8 cellular contexts compared by ENCODE assay signal in the genomic region with DNA sequence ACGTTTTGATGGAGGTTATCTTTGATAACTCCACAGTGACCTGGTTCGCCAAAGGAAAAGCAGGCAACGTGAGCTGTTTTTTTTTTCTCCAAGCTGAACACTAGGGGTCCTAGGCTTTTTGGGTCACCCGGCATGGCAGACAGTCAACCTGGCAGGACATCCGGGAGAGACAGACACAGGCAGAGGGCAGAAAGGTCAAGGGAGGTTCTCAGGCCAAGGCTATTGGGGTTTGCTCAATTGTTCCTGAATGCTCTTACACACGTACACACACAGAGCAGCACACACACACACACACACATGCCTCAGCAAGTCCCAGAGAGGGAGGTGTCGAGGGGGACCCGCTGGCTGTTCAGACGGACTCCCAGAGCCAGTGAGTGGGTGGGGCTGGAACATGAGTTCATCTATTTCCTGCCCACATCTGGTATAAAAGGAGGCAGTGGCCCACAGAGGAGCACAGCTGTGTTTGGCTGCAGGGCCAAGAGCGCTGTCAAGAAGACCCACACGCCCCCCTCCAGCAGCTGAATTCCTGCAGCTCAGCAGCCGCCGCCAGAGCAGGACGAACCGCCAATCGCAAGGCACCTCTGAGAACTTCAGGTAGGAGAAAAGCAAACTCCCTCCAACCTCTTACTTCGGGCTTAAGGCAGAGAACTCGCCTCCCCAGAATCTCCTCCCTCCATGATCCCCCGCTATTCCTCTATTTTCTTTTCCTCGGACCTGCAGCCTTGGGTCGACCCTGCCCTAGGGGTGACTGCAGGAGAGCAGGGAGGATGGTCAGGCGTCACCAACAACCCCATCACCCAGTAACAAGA. TPM values are rescaled to one million over a fixed set of nuclear protein-coding genes. Genes with fewer than 3 reads are reported as not detected.
A peak's percentile ranks its signal among the peaks of the same experiment; 100 is the strongest.
DNase-seq lines count a peak whose midpoint lies in the region; ATAC-seq, FAIRE-seq and TF ChIP-seq lines count a peak whose summit lies in the region.

A gene (plus strand): TSS at position 454 of the 809 bp plus-strand sequence. CDS start 1,290 bp downstream, outside the sequence.

- TF ChIP-seq EP300 in SK-N-SH (IDR thresholded peaks at IDR 0.05; ENCODE audit: borderline replicate concordance in 1 of 2, low read depth in 1 of 2, low read length in 1 of 2), result peak in 1 of 2 experiments; percentile 55; a peak in 1 of 4 replicates

- CTCF ChIA-PET in SK-N-SH (lab: Yijun Ruan, JAX), result interaction anchor here (1.5 to 4.0 kb wide), 7 partner anchors 11 to 115 kb away, joined by 3 to 34 read pairs (median 10); no protein-coding TSS in a partner anchor

- H3K27ac ChIP-seq in SK-N-SH (ENCODE audit: low read depth in 2 of 2, low read length in 1 of 2) (peak within 1 kb of the TSS; percentile 61 to 98), hepatocyte (peak within 1 kb of the TSS; percentile 86)

- H3K4me2 ChIP-seq in SK-N-SH (peak within 1 kb of the TSS; percentile 96), hepatocyte (peak within 1 kb of the TSS; percentile 73)

- H3K36me3 ChIP-seq in SK-N-SH (replicated peaks in 1 of 2; ENCODE audit: control insufficient read depth in 1 of 2, insufficient read depth in 2 of 2, low read length in 1 of 2), result peaks cover 4 to 47% of the 10 kb centered on the region in 2 experiments
- H3K36me3 ChIP-seq in hepatocyte (replicated peaks; ENCODE audit: insufficient read depth, low read depth), result no peaks in the 10 kb centered on the region

- H3K9me2 ChIP-seq in SK-N-SH (no peaks in the 10 kb centered on the region), hepatocyte (replicated peaks; ENCODE audit: insufficient read depth) (no peaks in the 10 kb centered on the region)

- intact Hi-C loops in sciatic nerve (cut with DNase I), result no loop called here

- peaks cover 82% of the 10 kb centered on the region for H3K79me2 ChIP-seq in SK-N-SH (ENCODE audit: insufficient read depth)
- no peaks in the 10 kb centered on the region for H3K79me2 ChIP-seq in hepatocyte

- H3K9ac ChIP-seq in SK-N-SH, result peak within 1 kb of the TSS; percentile 95

- H3K9me3 ChIP-seq in SK-N-SH (no peaks in the 10 kb centered on the region), hepatocyte (ENCODE audit: low read depth) (no peaks in the 10 kb centered on the region)

- H2AFZ ChIP-seq in SK-N-SH (ENCODE audit: low read depth), result peak within 1 kb of the TSS; percentile 5; the same call in 1 of the 2 replicates
- no peak within 1 kb of the TSS for H2AFZ ChIP-seq in hepatocyte

- no peak; the same call in 1 of the 2 replicates for TF ChIP-seq RAD21 in SK-N-SH (IDR thresholded peaks at IDR 0.05; ENCODE audit: low read length)

- peak; percentile 78 for DNase-seq in 8988T
- peak; percentile 62 for DNase-seq in GM12892 (ENCODE audit: insufficient read length)
- peak; percentile 83 for DNase-seq in SK-N-SH
- DNase-seq in astrocyte of the cerebellum (ENCODE audit: low read depth), result peak; percentile 96
- DNase-seq in hepatocyte (ENCODE audit: low spot score), result peak; percentile 94
- peak; percentile 84 for DNase-seq in sciatic nerve (ENCODE audit: low spot score)

- ATAC-seq in HG03159 (IDR thresholded peaks at IDR 0.05; ENCODE audit: unreplicated experiment) (peak; percentile 69), sciatic nerve (peak; percentile 93), GM18870 (IDR thresholded peaks at IDR 0.05; ENCODE audit: unreplicated experiment) (no peak)

- peaks cover 48% of the 10 kb centered on the region for H4K20me1 ChIP-seq in SK-N-SH (ENCODE audit: insufficient read depth)
- H4K20me1 ChIP-seq in hepatocyte (ENCODE audit: insufficient read depth, poor library complexity, severe bottlenecking), result no peaks in the 10 kb centered on the region

- H3K4me3 ChIP-seq in SK-N-SH (ENCODE audit: low read depth in 2 of 2, low read length in 1 of 2) (peak within 1 kb of the TSS; percentile 46 to 85; a peak in 3 of 4 replicates), astrocyte of the cerebellum (ENCODE audit: low read depth, low read length) (peak within 1 kb of the TSS; percentile 61), hepatocyte (no peak within 1 kb of the TSS)

- FAIRE-seq in GM12892 (lab: Jason Lieb, UNC), result peak; percentile 40

- peak; percentile 60 for TF ChIP-seq CTCF in SK-N-SH (IDR thresholded peaks at IDR 0.05)
- TF ChIP-seq CTCF in astrocyte of the cerebellum (IDR thresholded peaks at IDR 0.05; ENCODE audit: low read depth, low read length, missing control alignments), result no peak
- TF ChIP-seq CTCF in hepatocyte (IDR thresholded peaks at IDR 0.05; ENCODE audit: poor library complexity), result peak; percentile 13

- in situ Hi-C loops in astrocyte of the cerebellum (cut with HindIII; ENCODE audit: low sequenced_read_pairs), result no loop called here

- POLR2A ChIA-PET in SK-N-SH (lab: Yijun Ruan, JAX), result interaction anchor here (0.7 kb wide), 1 partner anchor 434 kb away, joined by 3 read pairs; no protein-coding TSS in a partner anchor

- no peaks in the 10 kb centered on the region for H3K27me3 ChIP-seq in SK-N-SH (ENCODE audit: insufficient read depth)
- H3K27me3 ChIP-seq in hepatocyte, result no peaks in the 10 kb centered on the region

- H3K4me1 ChIP-seq in SK-N-SH (ENCODE audit: control insufficient read depth in 1 of 2, insufficient read depth in 2 of 2, low read depth in 1 of 2, low read length in 1 of 2) (peaks cover 14 to 39% of the 10 kb centered on the region in 2 experiments; a peak in 3 of 4 replicates), hepatocyte (ENCODE audit: insufficient read depth) (peaks cover 32% of the 10 kb centered on the region)

- WGBS in SK-N-SH (ENCODE audit: low lambda C conversion rate), result 5% methylated on average over 22 of the region's 22 CpGs
- 8% methylated on average over 22 of the region's 22 CpGs for WGBS in hepatocyte (ENCODE audit: low lambda C conversion rate, missing lambda C conversion rate)

- peak; percentile 50; the same call in 1 of the 2 replicates for TF ChIP-seq POLR2A in GM12892 (IDR thresholded peaks at IDR 0.05; ENCODE audit: low read depth, low read length)

- H3F3A ChIP-seq in SK-N-SH (replicated peaks; ENCODE audit: insufficient read depth), result peaks cover 84% of the 10 kb centered on the region

TF ChIP-seq in SK-N-SH, 30 proteins besides CTCF, POLR2A, EP300 and RAD21 (continues in another document):
- TF ChIP-seq TAF1 (IDR thresholded peaks at IDR 0.05; ENCODE audit: borderline replicate concordance, low read depth, low read length), result peak; percentile 97
- peak; percentile 44 for TF ChIP-seq CHD2 (IDR thresholded peaks at IDR 0.05; ENCODE audit: low read length, partially characterized antibody)
- TF ChIP-seq JUND (IDR thresholded peaks at IDR 0.05), result peak; percentile 62; the same call in 1 of the 2 replicates
- no peak for TF ChIP-seq GATA2 (CRISPR knock-in tag; IDR thresholded peaks at IDR 0.05)
- TF ChIP-seq FOXJ3 (CRISPR knock-in tag; IDR thresholded peaks at IDR 0.05), result no peak
- TF ChIP-seq TEAD4 (IDR thresholded peaks at IDR 0.05; ENCODE audit: borderline replicate concordance, insufficient read depth), result no peak; the same call in 1 of the 2 replicates
- TF ChIP-seq NRF1 (IDR thresholded peaks at IDR 0.05; ENCODE audit: low read depth, low read length), result no peak
- TF ChIP-seq GABPA (IDR thresholded peaks at IDR 0.05; ENCODE audit: low read depth), result peak; percentile 52
- no peak for TF ChIP-seq RFX5 (IDR thresholded peaks at IDR 0.05; ENCODE audit: low read length)
- TF ChIP-seq FOSL2 (IDR thresholded peaks at IDR 0.05; ENCODE audit: borderline replicate concordance, low read depth), result peak; percentile 61; the same call in 1 of the 2 replicates
- TF ChIP-seq, protein P1, sequence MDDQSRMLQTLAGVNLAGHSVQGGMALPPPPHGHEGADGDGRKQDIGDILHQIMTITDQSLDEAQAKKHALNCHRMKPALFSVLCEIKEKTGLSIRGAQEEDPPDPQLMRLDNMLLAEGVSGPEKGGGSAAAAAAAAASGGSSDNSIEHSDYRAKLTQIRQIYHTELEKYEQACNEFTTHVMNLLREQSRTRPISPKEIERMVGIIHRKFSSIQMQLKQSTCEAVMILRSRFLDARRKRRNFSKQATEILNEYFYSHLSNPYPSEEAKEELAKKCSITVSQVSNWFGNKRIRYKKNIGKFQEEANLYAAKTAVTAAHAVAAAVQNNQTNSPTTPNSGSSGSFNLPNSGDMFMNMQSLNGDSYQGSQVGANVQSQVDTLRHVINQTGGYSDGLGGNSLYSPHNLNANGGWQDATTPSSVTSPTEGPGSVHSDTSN (IDR thresholded peaks at IDR 0.05), result peak; percentile 87
- TF ChIP-seq TCF12 (IDR thresholded peaks at IDR 0.05), result peak; percentile 86
- TF ChIP-seq, protein P2, sequence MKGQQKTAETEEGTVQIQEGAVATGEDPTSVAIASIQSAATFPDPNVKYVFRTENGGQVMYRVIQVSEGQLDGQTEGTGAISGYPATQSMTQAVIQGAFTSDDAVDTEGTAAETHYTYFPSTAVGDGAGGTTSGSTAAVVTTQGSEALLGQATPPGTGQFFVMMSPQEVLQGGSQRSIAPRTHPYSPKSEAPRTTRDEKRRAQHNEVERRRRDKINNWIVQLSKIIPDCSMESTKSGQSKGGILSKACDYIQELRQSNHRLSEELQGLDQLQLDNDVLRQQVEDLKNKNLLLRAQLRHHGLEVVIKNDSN (IDR thresholded peaks at IDR 0.05; ENCODE audit: borderline replicate concordance, low read depth), result no peak
- TF ChIP-seq, protein P3, sequence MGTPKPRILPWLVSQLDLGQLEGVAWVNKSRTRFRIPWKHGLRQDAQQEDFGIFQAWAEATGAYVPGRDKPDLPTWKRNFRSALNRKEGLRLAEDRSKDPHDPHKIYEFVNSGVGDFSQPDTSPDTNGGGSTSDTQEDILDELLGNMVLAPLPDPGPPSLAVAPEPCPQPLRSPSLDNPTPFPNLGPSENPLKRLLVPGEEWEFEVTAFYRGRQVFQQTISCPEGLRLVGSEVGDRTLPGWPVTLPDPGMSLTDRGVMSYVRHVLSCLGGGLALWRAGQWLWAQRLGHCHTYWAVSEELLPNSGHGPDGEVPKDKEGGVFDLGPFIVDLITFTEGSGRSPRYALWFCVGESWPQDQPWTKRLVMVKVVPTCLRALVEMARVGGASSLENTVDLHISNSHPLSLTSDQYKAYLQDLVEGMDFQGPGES (IDR thresholded peaks at IDR 0.05; ENCODE audit: low read depth, low read length), result no peak
- TF ChIP-seq, protein P4, sequence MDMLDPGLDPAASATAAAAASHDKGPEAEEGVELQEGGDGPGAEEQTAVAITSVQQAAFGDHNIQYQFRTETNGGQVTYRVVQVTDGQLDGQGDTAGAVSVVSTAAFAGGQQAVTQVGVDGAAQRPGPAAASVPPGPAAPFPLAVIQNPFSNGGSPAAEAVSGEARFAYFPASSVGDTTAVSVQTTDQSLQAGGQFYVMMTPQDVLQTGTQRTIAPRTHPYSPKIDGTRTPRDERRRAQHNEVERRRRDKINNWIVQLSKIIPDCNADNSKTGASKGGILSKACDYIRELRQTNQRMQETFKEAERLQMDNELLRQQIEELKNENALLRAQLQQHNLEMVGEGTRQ (IDR thresholded peaks at IDR 0.05; ENCODE audit: borderline replicate concordance, low read depth, low read length), result 0 out of 2 replicates have a peak, but pooled peaks have one; percentile 19

RNA-seq across cellular contexts. Expression of the gene that starts here (rescaled TPM):
- 0.61 TPM for polyA plus RNA-seq in GM12892 (2012; ENCODE audit: missing spikeins)
- 4,174 and 5,753 TPM in 2 replicates for polyA plus RNA-seq in SK-N-SH (2012; rRNA removed)
- 2,518 and 3,426 TPM in 2 replicates for polyA plus RNA-seq in SK-N-SH (2012; cell fraction: cytosol; rRNA removed)
- polyA plus RNA-seq in SK-N-SH (2012; cell fraction: nucleus; rRNA removed), result 3,662 and 5,083 TPM in 2 replicates
- 81.8 and 98.2 TPM in 2 replicates for total RNA-seq in hepatocyte
- polyA plus RNA-seq in hepatocyte, result 181 and 185 TPM in 2 replicates
- 7.0 TPM for total RNA-seq in sciatic nerve

Comparison
In these comparisons a context has a peak if more than half of its experiments do, and no peak if none do; other contexts are left out.
1. RNA of the gene that starts here (total RNA-seq): 81.8 to 98.2 TPM in hepatocyte; 7.0 TPM in sciatic nerve (single experiment); every median in the first group is over 10 times any median in the second.
2. RNA of the gene that starts here (polyA plus RNA-seq): 2,518 to 5,753 TPM in SK-N-SH; 181 to 185 TPM in hepatocyte; every median in the first group is over 10 times any median in the second.
3. Peak in every context shown above with its lines, with median percentiles within 50 percentile points of each other: DNase-seq.